Comparison of ENCODE assay signal across 21 cellular contexts in the genomic region with DNA sequence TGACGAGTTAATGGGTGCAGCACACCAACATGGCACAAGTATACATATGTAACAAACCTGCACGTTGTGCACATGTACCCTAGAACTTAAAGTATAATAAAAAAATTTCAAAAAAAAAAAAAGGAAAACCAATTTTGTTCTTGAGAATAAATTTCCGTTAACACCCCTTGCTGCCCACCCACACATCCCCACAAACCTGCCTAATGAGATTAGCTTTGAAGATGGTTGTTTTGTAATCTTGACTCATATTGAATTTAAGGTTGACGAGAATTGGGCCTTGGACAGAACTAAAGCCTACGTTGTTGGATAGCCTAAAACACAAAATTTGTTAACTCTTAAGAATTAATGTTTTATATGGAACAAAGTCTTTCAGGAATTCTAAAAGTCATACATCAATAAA. TPM values are rescaled to one million over a fixed set of nuclear protein-coding genes. Genes with fewer than 3 reads are reported as not detected.
DNase-seq lines count a peak whose midpoint lies in the region; ATAC-seq, FAIRE-seq and TF ChIP-seq lines count a peak whose summit lies in the region.
"Had no signal": no experiment of that assay in that cellular context is flagged by ENCODE, and none has a peak within 500 bp of the region (broad histone marks: within the 10 kb centered on the region; RNA-seq: fewer than 3 reads in every experiment).

No MANE protein-coding gene starts in this region.

- no peak overlapping the region for H4K91ac ChIP-seq in IMR-90 (ENCODE audit: insufficient read depth, low read depth, low read length)
- H4K91ac ChIP-seq in H1 (replicated peaks; ENCODE audit: insufficient read length, low read length): no peak overlapping the region
- no peak overlapping the region for H4K91ac ChIP-seq in trophoblast cell (ENCODE audit: low read depth, low read length)

- H3K27me3 ChIP-seq in IMR-90 (ENCODE audit: control insufficient read depth, insufficient read depth, low read length) (no peaks in the 10 kb centered on the region), H1 (replicated peaks in 1 of 4; ENCODE audit: control insufficient read depth in 3 of 4, extremely low read depth in 1 of 4, insufficient read depth in 3 of 4, low read length in 3 of 4) (no peaks in the 10 kb centered on the region), trophoblast cell (ENCODE audit: insufficient read depth, low read length) (no peaks in the 10 kb centered on the region)
- H3K27me3 ChIP-seq: BE2C had no signal

- H3K23ac ChIP-seq in IMR-90 (ENCODE audit: low read depth, low read length) (no peak overlapping the region), H1 (ENCODE audit: insufficient read length) (no peak overlapping the region), trophoblast cell (ENCODE audit: low read length) (no peak overlapping the region)

- TF ChIP-seq CTCF in Calu3 (IDR thresholded peaks at IDR 0.05; ENCODE audit: unreplicated experiment) (no peak), IMR-90 (conservative IDR thresholded peaks at IDR 0.05; ENCODE audit: low read depth, low read length) (no peak), H1 (IDR thresholded peaks at IDR 0.05; ENCODE audit: control extremely low read depth in 1 of 3, insufficient read depth in 1 of 3, low read depth in 1 of 3, low read length in 3 of 3) (no peak)

- H2BK20ac ChIP-seq in IMR-90 (ENCODE audit: low read depth, low read length) (no peak overlapping the region), H1 (ENCODE audit: low read length) (no peak overlapping the region)

- intact Hi-C loops in Calu3 (cut with micrococcal nuclease; ENCODE audit: unreplicated experiment) (no loop called here), IMR-90 (cut with micrococcal nuclease) (no loop called here)

- no peak for FAIRE-seq in H1 (lab: Jason Lieb, UNC)
- FAIRE-seq: GM12878 had no signal

- H3K27me3 Mint-ChIP-seq in Calu3 (ENCODE audit: unreplicated experiment): no peaks in the 10 kb centered on the region
- no peaks in the 10 kb centered on the region for H3K27me3 Mint-ChIP-seq in activated naive CD4-positive, alpha-beta T cell treated with anti-CD3 and anti-CD28 coated beads, Interleukin-2, amount 10 ng/mL, durations not matched to agents 7 days and 5 days
- H3K27me3 Mint-ChIP-seq: IgD-negative memory B cell had no signal

- H3K9me3 ChIP-seq in IMR-90 (ENCODE audit: control insufficient read depth, insufficient read depth, low read length): no peaks in the 10 kb centered on the region
- no peaks in the 10 kb centered on the region for H3K9me3 ChIP-seq in H1 (ENCODE audit: insufficient read depth in 2 of 2, low read depth in 1 of 2, low read length in 1 of 2)
- H3K9me3 ChIP-seq in trophoblast cell (ENCODE audit: insufficient read depth, low read depth, low read length): no peaks in the 10 kb centered on the region
- H3K9me3 ChIP-seq: A549, BE2C had no signal

- H3K36me3 ChIP-seq in IMR-90 (ENCODE audit: control insufficient read depth, insufficient read depth, low read length) (no peaks in the 10 kb centered on the region), H1 (ENCODE audit: control insufficient read depth in 2 of 4, insufficient read depth in 4 of 4, low read length in 3 of 4) (no peaks in the 10 kb centered on the region), trophoblast cell (ENCODE audit: control insufficient read depth in 1 of 2, insufficient read depth in 2 of 2, low read length in 2 of 2) (no peaks in the 10 kb centered on the region)

- H3K9ac ChIP-seq in IMR-90 (ENCODE audit: low read depth, low read length) (no peak overlapping the region), H1 (replicated peaks in 1 of 4; ENCODE audit: extremely low read depth in 1 of 4, low read depth in 3 of 4, low read length in 3 of 4) (no peak overlapping the region), trophoblast cell (ENCODE audit: low read length) (no peak overlapping the region)
- H3K9ac ChIP-seq: GM23248 had no signal

- no peak for TF ChIP-seq EP300 in H1 (IDR thresholded peaks at IDR 0.05; ENCODE audit: borderline replicate concordance in 1 of 2, low read depth in 2 of 2, low read length in 2 of 2)

- H3K4me1 Mint-ChIP-seq in Calu3 (ENCODE audit: low read depth, unreplicated experiment): peaks cover 36% of the 10 kb centered on the region
- H3K4me1 Mint-ChIP-seq in activated naive CD4-positive, alpha-beta T cell treated with anti-CD3 and anti-CD28 coated beads, Interleukin-2, amount 10 ng/mL, durations not matched to agents 7 days and 5 days: no peaks in the 10 kb centered on the region
- H3K4me1 Mint-ChIP-seq: IgD-negative memory B cell had no signal

- ATAC-seq in IMR-90 (ENCODE audit: low read depth): no peak
- ATAC-seq: GM12878, Right ventricle myocardium inferior had no signal

- peak overlapping the region; percentile 83 for H3K27ac Mint-ChIP-seq in Calu3 (ENCODE audit: unreplicated experiment)
- H3K27ac Mint-ChIP-seq in activated naive CD4-positive, alpha-beta T cell treated with anti-CD3 and anti-CD28 coated beads, Interleukin-2, amount 10 ng/mL, durations not matched to agents 7 days and 5 days: no peak overlapping the region
- H3K27ac Mint-ChIP-seq: IgD-negative memory B cell had no signal

- H2BK120ac ChIP-seq in IMR-90 (ENCODE audit: low read depth, low read length) (0 out of 2 replicates have a peak overlapping the region, but pooled peaks have one; percentile 3), H1 (replicated peaks; ENCODE audit: low read depth, low read length) (no peak overlapping the region), trophoblast cell (ENCODE audit: insufficient read depth, low read length, poor library complexity) (no peak overlapping the region)

- in situ Hi-C loops in IMR-90 (cut with MboI; ENCODE audit: low sequenced_read_pairs): no loop called here

- TF ChIP-seq RAD21 in IMR-90 (IDR thresholded peaks at IDR 0.05; ENCODE audit: low read length) (no peak), H1 (IDR thresholded peaks at IDR 0.05 in 1 of 2, conservative IDR thresholded peaks at IDR 0.05 in 1 of 2; ENCODE audit: low read depth in 2 of 2, low read length in 2 of 2) (no peak)

- H4K8ac ChIP-seq in IMR-90 (ENCODE audit: low read depth in 2 of 2, low read length in 2 of 2): no peak overlapping the region
- H4K8ac ChIP-seq in H1 (ENCODE audit: extremely low read depth, insufficient read depth, low read length): no peak overlapping the region
- H4K8ac ChIP-seq in trophoblast cell (ENCODE audit: low read depth, low read length): no peak overlapping the region

- dilution Hi-C loops in IMR-90 (cut with HindIII; ENCODE audit: low sequenced_read_pairs, unreplicated experiment): no loop called here

- no peak overlapping the region; the same call in 1 of the 2 replicates for H3K14ac ChIP-seq in IMR-90 (replicated peaks; ENCODE audit: low read depth, low read length)
- no peak overlapping the region for H3K14ac ChIP-seq in H1 (ENCODE audit: insufficient read length)
- H3K14ac ChIP-seq in trophoblast cell (ENCODE audit: low read length): no peak overlapping the region

- H3K9me3 Mint-ChIP-seq in Calu3 (ENCODE audit: low read depth, unreplicated experiment): peaks cover 3% of the 10 kb centered on the region
- H3K9me3 Mint-ChIP-seq in activated naive CD4-positive, alpha-beta T cell treated with anti-CD3 and anti-CD28 coated beads, Interleukin-2, amount 10 ng/mL, durations not matched to agents 7 days and 5 days: no peaks in the 10 kb centered on the region
- H3K9me3 Mint-ChIP-seq: IgD-negative memory B cell had no signal

- H2BK12ac ChIP-seq in H1 (ENCODE audit: low read depth, low read length) (peak overlapping the region; percentile 39; the same call in 1 of the 2 replicates), trophoblast cell (ENCODE audit: low read length) (no peak overlapping the region)

- H2AFZ ChIP-seq in IMR-90 (replicated peaks; ENCODE audit: low read length, poor library complexity): no peak overlapping the region
- H2AFZ ChIP-seq in H1 (ENCODE audit: low read length): no peak overlapping the region
- H2AFZ ChIP-seq in trophoblast cell (ENCODE audit: insufficient read depth, low read length, poor library complexity): no peak overlapping the region
- H2AFZ ChIP-seq: GM23248 had no signal

- H2AK9ac ChIP-seq in IMR-90 (replicated peaks; ENCODE audit: low read depth, low read length, poor library complexity): no peak overlapping the region

- no TSS peak for BruUV-seq in Calu3 (replicated peaks; lab: Mats Ljungman, UMichigan)
- no TSS peak for BruUV-seq in IMR-90 (replicated peaks; lab: Mats Ljungman, UMichigan)

- H3K4me3 Mint-ChIP-seq in Calu3 (ENCODE audit: low read depth, unreplicated experiment): no peak overlapping the region
- no peak overlapping the region for H3K4me3 Mint-ChIP-seq in activated naive CD4-positive, alpha-beta T cell treated with anti-CD3 and anti-CD28 coated beads, Interleukin-2, amount 10 ng/mL, durations not matched to agents 7 days and 5 days
- H3K4me3 Mint-ChIP-seq: IgD-negative memory B cell had no signal

- no peaks in the 10 kb centered on the region for H3K23me2 ChIP-seq in H1 (ENCODE audit: low read depth, low read length)

- H3K4ac ChIP-seq in IMR-90 (ENCODE audit: low read depth, low read length) (no peak overlapping the region), H1 (replicated peaks; ENCODE audit: insufficient read length, low read depth, low read length) (no peak overlapping the region), trophoblast cell (ENCODE audit: low read depth, low read length) (no peak overlapping the region)

- H2BK5ac ChIP-seq in IMR-90 (ENCODE audit: low read depth, low read length, poor library complexity, severe bottlenecking) (no peak overlapping the region), H1 (ENCODE audit: low read depth, low read length) (no peak overlapping the region), trophoblast cell (ENCODE audit: low read depth, low read length, poor library complexity) (no peak overlapping the region)

- H4K5ac ChIP-seq in IMR-90 (ENCODE audit: low read depth, low read length) (no peak overlapping the region), H1 (ENCODE audit: insufficient read length, low read depth, low read length) (no peak overlapping the region)

- no peak overlapping the region for H2BK15ac ChIP-seq in IMR-90 (ENCODE audit: low read depth, low read length)
- no peak overlapping the region for H2BK15ac ChIP-seq in H1 (ENCODE audit: low read length)

- no peak overlapping the region for H3K4me3 ChIP-seq in IMR-90 (ENCODE audit: insufficient read depth, low read depth, low read length)
- H3K4me3 ChIP-seq in H1 (ENCODE audit: extremely low read depth in 1 of 4, insufficient read depth in 2 of 4, low read depth in 3 of 4, low read length in 4 of 4): no peak overlapping the region
- H3K4me3 ChIP-seq in trophoblast cell (ENCODE audit: low read depth, low read length): no peak overlapping the region
- H3K4me3 ChIP-seq: A549, GM12878, GM23248 had no signal

- H3K27ac ChIP-seq in IMR-90 (ENCODE audit: insufficient read depth, low read length) (no peak overlapping the region), H1 (ENCODE audit: low read depth, low read length) (no peak overlapping the region), trophoblast cell (ENCODE audit: low read depth, low read length) (peak overlapping the region; percentile 7)
- H3K27ac ChIP-seq: GM23248 had no signal

- H2AK5ac ChIP-seq in IMR-90 (ENCODE audit: low read depth, low read length) (no peak overlapping the region), H1 (ENCODE audit: low read depth, low read length) (no peak overlapping the region), trophoblast cell (ENCODE audit: low read length) (no peak overlapping the region)

- H4K20me1 ChIP-seq in IMR-90 (ENCODE audit: insufficient read depth, low read length) (no peaks in the 10 kb centered on the region), H1 (replicated peaks in 1 of 2; ENCODE audit: control insufficient read depth in 1 of 2, insufficient read depth in 2 of 2, low read length in 2 of 2) (peaks cover 0 to 3% of the 10 kb centered on the region in 2 experiments)

- H3K18ac ChIP-seq in IMR-90 (ENCODE audit: low read depth, low read length): no peak overlapping the region
- H3K18ac ChIP-seq in H1 (ENCODE audit: extremely low read depth, low read length): no peak overlapping the region
- H3K18ac ChIP-seq in trophoblast cell (ENCODE audit: low read length): no peak overlapping the region

- CTCF ChIA-PET in Calu3 (lab: Charles Lee) (no interaction called here), IMR-90 (lab: Yijun Ruan, JAX) (interaction anchor here (0.6 kb wide), 1 partner anchor 286 kb away, joined by 3 read pairs; no protein-coding TSS in a partner anchor), H1 (lab: Charles Lee; ENCODE audit: partially characterized antibody) (interaction anchor here (0.6 kb wide), 2 partner anchors 14 to 845 kb away, joined by 3 to 4 read pairs; no protein-coding TSS in a partner anchor)
- CTCF ChIA-PET in activated naive CD4-positive, alpha-beta T cell treated with anti-CD3 and anti-CD28 coated beads, Interleukin-2, amount 10 ng/mL, durations not matched to agents 7 days and 5 days (lab: Charles Lee): no interaction called here

- TF ChIP-seq POLR2A in IMR-90 (IDR thresholded peaks at IDR 0.05; ENCODE audit: low read depth, low read length): no peak
- TF ChIP-seq POLR2A in H1 (IDR thresholded peaks at IDR 0.05; ENCODE audit: control extremely low read depth in 1 of 2, low read depth in 2 of 2, low read length in 2 of 2): no peak

- POLR2A ChIA-PET in IMR-90 (lab: Charles Lee; ENCODE audit: unreplicated experiment): no interaction called here
- POLR2A ChIA-PET in H1 (lab: Charles Lee; ENCODE audit: partially characterized antibody): interaction anchor here (0.8 to 1.5 kb wide), 2 partner anchors 14 to 29 kb away, joined by 3 read pairs; no protein-coding TSS in a partner anchor

- WGBS in IMR-90 (ENCODE audit: extremely low coverage in 2 of 2, insufficient read length in 1 of 2), 2 experiments: no CpG with 5 or more reads among the region's 5 CpGs
- 71% methylated on average over 5 of the region's 5 CpGs; no CpG with 5 or more reads in 1 of the 2 experiments for WGBS in H1 (ENCODE audit: extremely low coverage in 1 of 2, insufficient coverage in 1 of 2, insufficient read length in 1 of 2, insufficient replicate concordance in 2 of 2, low coverage in 1 of 2, low lambda C conversion rate in 2 of 2, missing lambda C conversion rate in 1 of 2), 2 experiments
- WGBS in trophoblast cell (ENCODE audit: extremely low coverage, insufficient coverage, insufficient read length): no CpG with 5 or more reads among the region's 5 CpGs

- no peak overlapping the region for H4K12ac ChIP-seq in trophoblast cell (ENCODE audit: low read depth, low read length)

- H3K79me1 ChIP-seq in IMR-90 (ENCODE audit: low read depth in 1 of 2, low read length in 2 of 2) (no peaks in the 10 kb centered on the region), H1 (ENCODE audit: low read depth, low read length) (no peaks in the 10 kb centered on the region; the same call in 1 of the 2 replicates), trophoblast cell (ENCODE audit: low read length) (peaks cover 4% of the 10 kb centered on the region)

- H3K79me2 ChIP-seq in H1 (ENCODE audit: control insufficient read depth in 1 of 2, insufficient read depth in 2 of 2, low read length in 2 of 2) (peaks cover 0 to 12% of the 10 kb centered on the region in 2 experiments; a peak in 1 of 4 replicates), trophoblast cell (ENCODE audit: control insufficient read depth, insufficient read depth, low read length, poor library complexity) (no peaks in the 10 kb centered on the region)

- DNase-seq in Calu3: no peak
- no peak for DNase-seq in IMR-90
- DNase-seq in H1 (ENCODE audit: low read depth in 1 of 2, low spot score in 2 of 2): no peak
- DNase-seq in trophoblast cell: no peak
- no peak for DNase-seq in NCI-H524 (lab: John Stamatoyannopoulos, UW)
- DNase-seq in HuH-7.5 (ENCODE audit: low spot score): no peak
- DNase-seq in activated naive CD4-positive, alpha-beta T cell treated with anti-CD3 and anti-CD28 coated beads, Interleukin-2, amount 10 ng/mL, durations not matched to agents 7 days and 5 days: no peak
- DNase-seq: COR-L47, DND-41, NCI-H1105, NCI-H146, NCI-H2029 treated with DMSO at 0.1 percent for 48 hours, NCI-H510A treated with DMSO at 0.1 percent for 48 hours, NCI-H774, OCI-M1 had no signal

- no peaks in the 10 kb centered on the region for H3K9me1 ChIP-seq in IMR-90 (ENCODE audit: insufficient read depth, low read length)

- peaks cover 6% of the 10 kb centered on the region for H3K36me3 Mint-ChIP-seq in Calu3 (ENCODE audit: insufficient read depth, unreplicated experiment)
- no peaks in the 10 kb centered on the region for H3K36me3 Mint-ChIP-seq in activated naive CD4-positive, alpha-beta T cell treated with anti-CD3 and anti-CD28 coated beads, Interleukin-2, amount 10 ng/mL, durations not matched to agents 7 days and 5 days

- H3K56ac ChIP-seq in IMR-90 (ENCODE audit: extremely low read depth, insufficient read depth, low read length) (no peak overlapping the region), H1 (replicated peaks; ENCODE audit: insufficient read length, low read depth, low read length) (no peak overlapping the region)

- H3K4me2 ChIP-seq in IMR-90 (ENCODE audit: low read depth, low read length) (no peak overlapping the region), H1 (ENCODE audit: insufficient read depth in 1 of 2, low read depth in 2 of 2, low read length in 2 of 2) (no peak overlapping the region), trophoblast cell (ENCODE audit: low read length) (no peak overlapping the region)

- H3K4me1 ChIP-seq in IMR-90 (ENCODE audit: control insufficient read depth, insufficient read depth, low read length): no peaks in the 10 kb centered on the region
- peaks cover 0 to 8% (median 5%) of the 10 kb centered on the region in 4 experiments; a peak in 6 of 7 replicates for H3K4me1 ChIP-seq in H1 (replicated peaks in 1 of 4; ENCODE audit: control insufficient read depth in 3 of 4, insufficient read depth in 4 of 4, low read length in 3 of 4)
- H3K4me1 ChIP-seq in trophoblast cell (ENCODE audit: control insufficient read depth in 1 of 2, insufficient read depth in 2 of 2, low read length in 2 of 2): peaks cover 4 to 5% of the 10 kb centered on the region in 2 experiments

RNA-seq across cellular contexts. Expression of a gene that starts 52.9 kb away (rescaled TPM):
- total RNA-seq in Calu3 (2022): 1.3 and 2.1 TPM in 2 replicates
- total RNA-seq in IMR-90 (2012; rRNA removed): 3.0 and 4.2 TPM in 2 replicates
- 2.5 and 2.8 TPM in 2 replicates for polyA plus RNA-seq in IMR-90 (2012; rRNA removed)
- 0.63 and 0.69 TPM in 2 replicates for polyA plus RNA-seq in IMR-90 (2012; cell fraction: cytosol; rRNA removed)
- 0.49 and 2.0 TPM in 2 replicates for polyA plus RNA-seq in IMR-90 (2012; cell fraction: nucleus; rRNA removed; ENCODE audit: low replicate concordance)
- total RNA-seq in H1 (2021; fragmentation: NEBNext Ultra II Directional; extraction: Animal tissue kit (Norgen Biotek cat#: 25700)): 34.6 and 35.3 TPM in 2 replicates
- 7.0 and 11.0 TPM in 2 replicates for polyA plus RNA-seq in H1 (2011; rRNA removed)
- polyA plus RNA-seq in H1 (2011; cell fraction: cytosol; rRNA removed): 10.7 TPM
- 13.2 TPM for polyA plus RNA-seq in H1 (2011; cell fraction: nucleus; rRNA removed)
- polyA plus RNA-seq in H1 (2012, experiment 1 of 2): 13.5 to 25.3 TPM (median 15.7 TPM) in 4 replicates
- polyA plus RNA-seq in H1 (2012, experiment 2 of 2): 1.5 TPM
- 55.5 TPM for polyA plus RNA-seq in H1 (2013, experiment 1 of 2)
- polyA plus RNA-seq in H1 (2013, experiment 2 of 2): 62.8 TPM
- 22.1 and 26.7 TPM in 2 replicates for polyA minus RNA-seq in H1 (2011; rRNA and poly(A)+ RNA removed)
- polyA minus RNA-seq in H1 (2011; cell fraction: cytosol; rRNA and poly(A)+ RNA removed): 17.3 TPM
- 75.8 TPM for polyA minus RNA-seq in H1 (2011; cell fraction: nucleus; rRNA and poly(A)+ RNA removed)
- 1.1 and 1.4 TPM in 2 replicates for polyA plus RNA-seq in trophoblast cell (2013)

Comparison
In these comparisons a context has a peak if more than half of its experiments do, and no peak if none do; other contexts are left out.
1. CTCF ChIA-PET loops: an anchor here in IMR-90 (0.6 kb wide) and H1 (0.6 kb wide); none called in Calu3 and activated naive CD4-positive, alpha-beta T cell treated with anti-CD3 and anti-CD28 coated beads, Interleukin-2, amount 10 ng/mL, durations not matched to agents 7 days and 5 days.